21 cellular contexts compared by ENCODE assay signal in the genomic region with DNA sequence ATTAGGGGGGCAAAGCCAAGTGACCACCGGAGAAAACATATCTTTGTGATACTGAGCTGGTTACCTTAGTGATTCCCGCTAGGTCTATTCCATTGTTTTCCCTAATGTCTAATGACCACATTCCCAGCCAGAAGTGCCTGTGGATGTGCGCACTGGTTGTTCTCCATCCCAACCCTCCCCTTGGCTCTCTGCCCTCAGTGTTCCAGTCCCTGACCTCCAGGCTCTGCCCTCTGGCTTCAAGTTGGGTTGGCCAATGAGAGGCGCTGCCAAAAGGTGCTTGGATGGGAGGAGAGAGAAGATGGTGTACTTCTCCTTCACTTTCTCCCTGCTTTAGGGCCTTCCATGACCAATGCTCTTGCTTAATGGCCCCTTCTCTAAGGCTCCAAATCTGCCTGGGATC. TPM values are rescaled to one million over a fixed set of nuclear protein-coding genes. Genes with fewer than 3 reads are reported as not detected.
A peak's percentile ranks its signal among the peaks of the same experiment; 100 is the strongest.
DNase-seq lines count a peak whose midpoint lies in the region; ATAC-seq and TF ChIP-seq lines count a peak whose summit lies in the region.
"Had no signal": no experiment of that assay in that cellular context is flagged by ENCODE, and none has a peak within 500 bp of the region (broad histone marks: within the 10 kb centered on the region; RNA-seq: fewer than 3 reads in every experiment).

No MANE protein-coding gene starts in this region.

- peak overlapping the region; percentile 34 for H2AFZ ChIP-seq in H9 (ENCODE audit: low read length)

- no peak overlapping the region for H3K4me2 ChIP-seq in H9 (ENCODE audit: insufficient read depth, insufficient read length, low read length)
- H3K4me2 ChIP-seq: BLaER1 had no signal

- DNase-seq in H9 = no peak
- peak; percentile 64 for DNase-seq in Right ventricle myocardium superior
- no peak for DNase-seq in immature natural killer cell
- DNase-seq in suprapubic skin (ENCODE audit: low spot score in 2 of 2) = no peak
- DNase-seq in sigmoid colon = no peak
- DNase-seq: CD8-positive, alpha-beta T cell; DND-41; HCEC 1CT; Karpas-422; NCI-H1048; NCI-H1436; NCI-H2029; NCI-H748 treated with DMSO at 0.1 percent for 48 hours; NK-92 treated with Interleukin-12 subunit alpha and Interleukin-12 subunit beta, amount 100 ng/mL, for 24 hours; SHP77 had no signal

- H3K56ac ChIP-seq in H9 (ENCODE audit: insufficient read length, low read depth, low read length) = no peak overlapping the region

- no peak overlapping the region for H2AK5ac ChIP-seq in H9 (ENCODE audit: insufficient read length, low read length)

- H3K4me1 Mint-ChIP-seq in H9 (peaks cover 24 to 31% of the 10 kb centered on the region in 2 experiments), immature natural killer cell (peaks cover 67 to 84% of the 10 kb centered on the region in 2 donors)
- peaks cover 16% of the 10 kb centered on the region for H3K4me1 Mint-ChIP-seq in activated T-helper 17 cell treated with anti-CD3 and anti-CD28 coated beads, Interleukin-2, amount 50 U/mL, for 72 hours

- no peak overlapping the region for H2BK12ac ChIP-seq in H9 (ENCODE audit: insufficient read length, low read depth, low read length)

- peak; percentile 77 for ATAC-seq in Right ventricle myocardium superior (ENCODE audit: poor library complexity)
- no peak for ATAC-seq in activated T-helper 17 cell treated with anti-CD3 and anti-CD28 coated beads, Interleukin-2, amount 50 U/mL, for 72 hours (replicated peaks)
- ATAC-seq: CD8-positive, alpha-beta T cell had no signal

- TF ChIP-seq CTCF in H9 (conservative IDR thresholded peaks at IDR 0.05) (no peak), suprapubic skin (IDR thresholded peaks at IDR 0.05) (no peak), sigmoid colon (IDR thresholded peaks at IDR 0.05) (no peak)

- no peak for TF ChIP-seq EP300 in suprapubic skin (IDR thresholded peaks at IDR 0.05)
- no peak for TF ChIP-seq EP300 in sigmoid colon (IDR thresholded peaks at IDR 0.05)

- no peak overlapping the region for H4K5ac ChIP-seq in H9 (ENCODE audit: insufficient read length, low read depth, low read length)

- H3K9me3 Mint-ChIP-seq in H9 (no peaks in the 10 kb centered on the region), immature natural killer cell (no peaks in the 10 kb centered on the region)
- no peaks in the 10 kb centered on the region for H3K9me3 Mint-ChIP-seq in activated T-helper 17 cell treated with anti-CD3 and anti-CD28 coated beads, Interleukin-2, amount 50 U/mL, for 72 hours
- H3K9me3 Mint-ChIP-seq: CD8-positive, alpha-beta T cell; IgD-negative memory B cell had no signal

- TF ChIP-seq POLR2A in suprapubic skin (IDR thresholded peaks at IDR 0.05) (no peak), sigmoid colon (IDR thresholded peaks at IDR 0.05) (no peak)

- WGBS in H9 (ENCODE audit: extremely low coverage, insufficient read length, low lambda C conversion rate) = no CpG with 5 or more reads among the region's 4 CpGs
- 84% methylated on average over 4 of the region's 4 CpGs for WGBS in suprapubic skin
- 96 to 98% methylated on average over 4 of the region's 4 CpGs for WGBS in sigmoid colon, 2 donors

- H3K9ac ChIP-seq in H9 (ENCODE audit: extremely low read depth, insufficient read length, low read length) = no peak overlapping the region
- H3K9ac ChIP-seq in skeletal muscle tissue (ENCODE audit: low read depth in 1 of 3, low read length in 3 of 3) = peak overlapping the region in 1 of 3 donors; percentile 97
- H3K9ac ChIP-seq: BLaER1 had no signal

- no peak overlapping the region for H3K14ac ChIP-seq in H9 (ENCODE audit: insufficient read depth, low read length)

- no peak overlapping the region for H4K91ac ChIP-seq in H9 (ENCODE audit: insufficient read length, low read depth, low read length)

- H3K79me1 ChIP-seq in H9 (ENCODE audit: insufficient read depth, low read depth, low read length, poor library complexity, severe bottlenecking) = no peaks in the 10 kb centered on the region

- H2BK15ac ChIP-seq in H9 (ENCODE audit: low read depth, low read length) = no peak overlapping the region

- peaks cover 8% of the 10 kb centered on the region; the same call in 1 of the 2 replicates for H3K4me1 ChIP-seq in H9 (ENCODE audit: insufficient read depth, low read length)
- H3K4me1 ChIP-seq in skeletal muscle tissue (ENCODE audit: control insufficient read depth in 3 of 3, insufficient read depth in 3 of 3, low read length in 3 of 3) = peaks cover 17 to 69% (median 59%) of the 10 kb centered on the region in 3 donors
- no peaks in the 10 kb centered on the region for H3K4me1 ChIP-seq in suprapubic skin
- H3K4me1 ChIP-seq in sigmoid colon = peaks cover 0 to 23% (median 18%) of the 10 kb centered on the region in 4 donors

- H2BK120ac ChIP-seq in H9 (ENCODE audit: low read depth, low read length, poor library complexity, severe bottlenecking) = no peak overlapping the region

- H3K36me3 Mint-ChIP-seq in H9 (ENCODE audit: insufficient read depth in 1 of 3, low read depth in 3 of 3) (no peaks in the 10 kb centered on the region), immature natural killer cell (peaks cover 0 to 4% (median 0%) of the 10 kb centered on the region in 3 donors)
- no peaks in the 10 kb centered on the region for H3K36me3 Mint-ChIP-seq in activated T-helper 17 cell treated with anti-CD3 and anti-CD28 coated beads, Interleukin-2, amount 50 U/mL, for 72 hours (ENCODE audit: low read depth)
- H3K36me3 Mint-ChIP-seq: CD8-positive, alpha-beta T cell had no signal

- no peak overlapping the region for H3K4ac ChIP-seq in H9 (ENCODE audit: low read depth, low read length)

- no peak overlapping the region for H4K8ac ChIP-seq in H9 (replicated peaks; ENCODE audit: insufficient read length, low read depth, low read length)

- H3K18ac ChIP-seq in H9 (ENCODE audit: insufficient read length, low read depth, low read length) = no peak overlapping the region

- H3K23ac ChIP-seq in H9 (ENCODE audit: insufficient read length, low read depth, low read length) = no peak overlapping the region

- H3K27me3 Mint-ChIP-seq in H9 (ENCODE audit: low read depth) (peaks cover 34% of the 10 kb centered on the region), immature natural killer cell (ENCODE audit: low read depth in 3 of 3) (peaks cover 0 to 3% (median 0%) of the 10 kb centered on the region in 3 donors)
- no peaks in the 10 kb centered on the region for H3K27me3 Mint-ChIP-seq in activated T-helper 17 cell treated with anti-CD3 and anti-CD28 coated beads, Interleukin-2, amount 50 U/mL, for 72 hours

- H4K20me1 ChIP-seq in H9 (ENCODE audit: control insufficient read depth, insufficient read depth, insufficient read length) = no peaks in the 10 kb centered on the region
- H4K20me1 ChIP-seq: BLaER1 had no signal

- no peaks in the 10 kb centered on the region for H3K23me2 ChIP-seq in H9 (ENCODE audit: insufficient read length, low read depth, low read length, poor library complexity, severe bottlenecking)

- H3K27ac Mint-ChIP-seq in H9 = no peak overlapping the region
- H3K27ac Mint-ChIP-seq in immature natural killer cell = peak overlapping the region; percentile 73 to 95 (median 90)
- H3K27ac Mint-ChIP-seq in activated T-helper 17 cell treated with anti-CD3 and anti-CD28 coated beads, Interleukin-2, amount 50 U/mL, for 72 hours = no peak overlapping the region
- H3K27ac Mint-ChIP-seq: CD8-positive, alpha-beta T cell; IgD-negative memory B cell had no signal

- peak overlapping the region in 2 of 3 donors; percentile 28 to 42 for H3K4me3 ChIP-seq in skeletal muscle tissue (ENCODE audit: low read length in 3 of 3)
- H3K4me3 ChIP-seq in suprapubic skin = no peak overlapping the region
- no peak overlapping the region for H3K4me3 ChIP-seq in sigmoid colon
- H3K4me3 ChIP-seq: BLaER1, SK-N-MC had no signal

- H3K4me3 Mint-ChIP-seq in H9 (no peak overlapping the region), immature natural killer cell (peak overlapping the region; percentile 90 to 98 (median 93))
- H3K4me3 Mint-ChIP-seq in activated T-helper 17 cell treated with anti-CD3 and anti-CD28 coated beads, Interleukin-2, amount 50 U/mL, for 72 hours = no peak overlapping the region
- H3K4me3 Mint-ChIP-seq: IgD-negative memory B cell had no signal

- no peak overlapping the region for H2BK5ac ChIP-seq in H9 (ENCODE audit: insufficient read length, low read length)

- H3T11ph ChIP-seq in H9 (ENCODE audit: low read length) = no peak overlapping the region

- no peak overlapping the region for H2BK20ac ChIP-seq in H9 (ENCODE audit: low read depth, low read length, poor library complexity, severe bottlenecking)

- H3K9me3 ChIP-seq in H9 (ENCODE audit: control insufficient read depth, low read depth, low read length) (no peaks in the 10 kb centered on the region), skeletal muscle tissue (ENCODE audit: control insufficient read depth in 3 of 3, low read length in 3 of 3) (no peaks in the 10 kb centered on the region), suprapubic skin (no peaks in the 10 kb centered on the region), sigmoid colon (no peaks in the 10 kb centered on the region)
- H3K9me3 ChIP-seq: BLaER1 had no signal

- H3K27me3 ChIP-seq in H9 (ENCODE audit: insufficient read depth, low read length) (peaks cover 2% of the 10 kb centered on the region; the same call in 1 of the 2 replicates), skeletal muscle tissue (ENCODE audit: control insufficient read depth in 3 of 3, insufficient read depth in 3 of 3, low read length in 3 of 3) (no peaks in the 10 kb centered on the region), suprapubic skin (no peaks in the 10 kb centered on the region), sigmoid colon (no peaks in the 10 kb centered on the region)
- H3K27me3 ChIP-seq: BLaER1 had no signal

- no peaks in the 10 kb centered on the region for H3K36me3 ChIP-seq in skeletal muscle tissue (ENCODE audit: control insufficient read depth in 3 of 3, insufficient read depth in 3 of 3, low read length in 3 of 3)
- H3K36me3 ChIP-seq in suprapubic skin = no peaks in the 10 kb centered on the region
- H3K36me3 ChIP-seq in sigmoid colon = no peaks in the 10 kb centered on the region
- H3K36me3 ChIP-seq: BLaER1 had no signal

- H3K27ac ChIP-seq in H9 (ENCODE audit: insufficient read length, low read depth, low read length) (no peak overlapping the region), skeletal muscle tissue (ENCODE audit: low read depth, low read length) (peak overlapping the region; percentile 99), suprapubic skin (no peak overlapping the region), sigmoid colon (no peak overlapping the region)
- H3K27ac ChIP-seq: BLaER1, SK-N-MC had no signal

- H3K79me2 ChIP-seq in H9 (ENCODE audit: insufficient read depth, low read length) = no peaks in the 10 kb centered on the region

- intact Hi-C loops in Right ventricle myocardium superior (cut with DNase I) (no loop called here), sigmoid colon (cut with DNase I) (no loop called here)

RNA-seq across cellular contexts. Expression of a gene that starts 2.4 kb away (rescaled TPM):
- total RNA-seq in H9 (2021) = 0.61 and 1.1 TPM in 2 replicates
- 2.2 TPM for total RNA-seq in Right ventricle myocardium superior
- 10 to 100 TPM; 13.3 to 27.8 (median 18.8) TPM for polyA plus RNA-seq in immature natural killer cell
- 14.1 TPM for total RNA-seq in skeletal muscle tissue
- 1 to 10 TPM in 2 of 4 donors, under 1 TPM in 2; 0.23 to 3.8 (median 1.1) TPM for total RNA-seq in suprapubic skin
- total RNA-seq in activated T-helper 17 cell treated with anti-CD3 and anti-CD28 coated beads, Interleukin-2, amount 50 U/mL, for 72 hours = 1 to 10 TPM; 2.7 to 6.1 TPM
- 1 to 10 TPM; 1.2 to 5.3 (median 2.1) TPM for total RNA-seq in sigmoid colon
- 1 to 10 TPM in 1 of 3 donors, under 1 TPM in 1, not detected in 1; 0.69 to 1.7 TPM for polyA plus RNA-seq in sigmoid colon
- total RNA-seq: NCI-H460 had no signal
- polyA plus RNA-seq: IgD-negative memory B cell had no signal

Comparison
In these comparisons a context has a peak if more than half of its experiments do, and no peak if none do; other contexts are left out.
1. H3K27ac Mint-ChIP-seq: peak in immature natural killer cell (6 of 6); none in H9 (0 of 3) and activated T-helper 17 cell treated with anti-CD3 and anti-CD28 coated beads, Interleukin-2, amount 50 U/mL, for 72 hours (single experiment).
2. H3K4me3 Mint-ChIP-seq: peak in immature natural killer cell (5 of 5); none in H9 (0 of 2) and activated T-helper 17 cell treated with anti-CD3 and anti-CD28 coated beads, Interleukin-2, amount 50 U/mL, for 72 hours (single experiment).
3. H3K4me3 ChIP-seq: peak in skeletal muscle tissue (2 of 3); none in suprapubic skin (single experiment) and sigmoid colon (0 of 4).